ENCODE assay signal across 1 cellular context in the genomic region with DNA sequence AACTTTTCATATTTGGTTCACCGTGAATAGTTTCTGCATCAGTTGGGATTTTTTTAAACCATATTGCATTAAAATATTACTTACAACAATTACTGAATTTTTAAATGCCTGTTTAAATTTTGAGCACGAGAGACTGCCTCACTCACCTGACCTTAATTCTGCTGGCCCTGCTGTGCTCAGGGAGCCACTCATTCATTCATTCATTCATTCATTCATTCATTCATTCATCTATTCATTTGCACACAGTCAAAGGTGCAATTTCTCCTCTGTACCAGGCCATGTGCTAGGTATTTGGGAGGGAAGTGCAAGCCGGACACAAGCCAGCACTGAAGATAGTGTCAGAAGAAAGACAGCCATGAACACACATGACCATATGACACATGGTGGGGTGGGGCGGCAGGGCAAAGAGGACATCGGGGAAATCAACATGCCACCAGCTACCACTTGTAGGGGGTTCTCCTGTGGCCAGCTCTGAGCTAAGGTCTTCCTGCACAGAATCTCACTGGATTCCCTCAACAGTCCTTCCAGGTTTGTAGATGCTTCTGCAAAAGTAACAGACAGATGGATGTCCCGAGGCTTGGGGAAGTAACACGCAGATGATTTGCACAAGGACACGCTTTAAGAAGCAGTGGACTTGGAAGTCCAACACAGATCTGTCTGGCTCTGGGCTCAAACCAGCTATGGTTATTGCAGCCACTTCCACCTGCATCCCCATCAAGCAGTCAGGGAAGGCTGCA.
TF ChIP-seq lines count a peak whose summit lies in the region.

No MANE protein-coding gene starts in this region.

TF ChIP-seq in GM23338, 12 proteins besides CTCF, POLR2A, EP300 and RAD21 (continued from another document):
- TF ChIP-seq, protein P1, sequence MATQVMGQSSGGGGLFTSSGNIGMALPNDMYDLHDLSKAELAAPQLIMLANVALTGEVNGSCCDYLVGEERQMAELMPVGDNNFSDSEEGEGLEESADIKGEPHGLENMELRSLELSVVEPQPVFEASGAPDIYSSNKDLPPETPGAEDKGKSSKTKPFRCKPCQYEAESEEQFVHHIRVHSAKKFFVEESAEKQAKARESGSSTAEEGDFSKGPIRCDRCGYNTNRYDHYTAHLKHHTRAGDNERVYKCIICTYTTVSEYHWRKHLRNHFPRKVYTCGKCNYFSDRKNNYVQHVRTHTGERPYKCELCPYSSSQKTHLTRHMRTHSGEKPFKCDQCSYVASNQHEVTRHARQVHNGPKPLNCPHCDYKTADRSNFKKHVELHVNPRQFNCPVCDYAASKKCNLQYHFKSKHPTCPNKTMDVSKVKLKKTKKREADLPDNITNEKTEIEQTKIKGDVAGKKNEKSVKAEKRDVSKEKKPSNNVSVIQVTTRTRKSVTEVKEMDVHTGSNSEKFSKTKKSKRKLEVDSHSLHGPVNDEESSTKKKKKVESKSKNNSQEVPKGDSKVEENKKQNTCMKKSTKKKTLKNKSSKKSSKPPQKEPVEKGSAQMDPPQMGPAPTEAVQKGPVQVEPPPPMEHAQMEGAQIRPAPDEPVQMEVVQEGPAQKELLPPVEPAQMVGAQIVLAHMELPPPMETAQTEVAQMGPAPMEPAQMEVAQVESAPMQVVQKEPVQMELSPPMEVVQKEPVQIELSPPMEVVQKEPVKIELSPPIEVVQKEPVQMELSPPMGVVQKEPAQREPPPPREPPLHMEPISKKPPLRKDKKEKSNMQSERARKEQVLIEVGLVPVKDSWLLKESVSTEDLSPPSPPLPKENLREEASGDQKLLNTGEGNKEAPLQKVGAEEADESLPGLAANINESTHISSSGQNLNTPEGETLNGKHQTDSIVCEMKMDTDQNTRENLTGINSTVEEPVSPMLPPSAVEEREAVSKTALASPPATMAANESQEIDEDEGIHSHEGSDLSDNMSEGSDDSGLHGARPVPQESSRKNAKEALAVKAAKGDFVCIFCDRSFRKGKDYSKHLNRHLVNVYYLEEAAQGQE (IDR thresholded peaks at IDR 0.05; ENCODE audit: unreplicated experiment): no peak
- TF ChIP-seq ZNF331 (CRISPR knock-in tag; IDR thresholded peaks at IDR 0.05; ENCODE audit: low read depth) (no peak), JUNB (IDR thresholded peaks at IDR 0.05; ENCODE audit: unreplicated experiment) (no peak), ZNF114 (CRISPR knock-in tag; IDR thresholded peaks at IDR 0.05) (no peak), CREB1 (CRISPR knock-in tag; IDR thresholded peaks at IDR 0.05; ENCODE audit: low read depth) (no peak), EZH2 (IDR thresholded peaks at IDR 0.05; ENCODE audit: low read depth, unreplicated experiment) (no peak), ETS1 (IDR thresholded peaks at IDR 0.05) (no peak)
- TF ChIP-seq, protein P2, sequence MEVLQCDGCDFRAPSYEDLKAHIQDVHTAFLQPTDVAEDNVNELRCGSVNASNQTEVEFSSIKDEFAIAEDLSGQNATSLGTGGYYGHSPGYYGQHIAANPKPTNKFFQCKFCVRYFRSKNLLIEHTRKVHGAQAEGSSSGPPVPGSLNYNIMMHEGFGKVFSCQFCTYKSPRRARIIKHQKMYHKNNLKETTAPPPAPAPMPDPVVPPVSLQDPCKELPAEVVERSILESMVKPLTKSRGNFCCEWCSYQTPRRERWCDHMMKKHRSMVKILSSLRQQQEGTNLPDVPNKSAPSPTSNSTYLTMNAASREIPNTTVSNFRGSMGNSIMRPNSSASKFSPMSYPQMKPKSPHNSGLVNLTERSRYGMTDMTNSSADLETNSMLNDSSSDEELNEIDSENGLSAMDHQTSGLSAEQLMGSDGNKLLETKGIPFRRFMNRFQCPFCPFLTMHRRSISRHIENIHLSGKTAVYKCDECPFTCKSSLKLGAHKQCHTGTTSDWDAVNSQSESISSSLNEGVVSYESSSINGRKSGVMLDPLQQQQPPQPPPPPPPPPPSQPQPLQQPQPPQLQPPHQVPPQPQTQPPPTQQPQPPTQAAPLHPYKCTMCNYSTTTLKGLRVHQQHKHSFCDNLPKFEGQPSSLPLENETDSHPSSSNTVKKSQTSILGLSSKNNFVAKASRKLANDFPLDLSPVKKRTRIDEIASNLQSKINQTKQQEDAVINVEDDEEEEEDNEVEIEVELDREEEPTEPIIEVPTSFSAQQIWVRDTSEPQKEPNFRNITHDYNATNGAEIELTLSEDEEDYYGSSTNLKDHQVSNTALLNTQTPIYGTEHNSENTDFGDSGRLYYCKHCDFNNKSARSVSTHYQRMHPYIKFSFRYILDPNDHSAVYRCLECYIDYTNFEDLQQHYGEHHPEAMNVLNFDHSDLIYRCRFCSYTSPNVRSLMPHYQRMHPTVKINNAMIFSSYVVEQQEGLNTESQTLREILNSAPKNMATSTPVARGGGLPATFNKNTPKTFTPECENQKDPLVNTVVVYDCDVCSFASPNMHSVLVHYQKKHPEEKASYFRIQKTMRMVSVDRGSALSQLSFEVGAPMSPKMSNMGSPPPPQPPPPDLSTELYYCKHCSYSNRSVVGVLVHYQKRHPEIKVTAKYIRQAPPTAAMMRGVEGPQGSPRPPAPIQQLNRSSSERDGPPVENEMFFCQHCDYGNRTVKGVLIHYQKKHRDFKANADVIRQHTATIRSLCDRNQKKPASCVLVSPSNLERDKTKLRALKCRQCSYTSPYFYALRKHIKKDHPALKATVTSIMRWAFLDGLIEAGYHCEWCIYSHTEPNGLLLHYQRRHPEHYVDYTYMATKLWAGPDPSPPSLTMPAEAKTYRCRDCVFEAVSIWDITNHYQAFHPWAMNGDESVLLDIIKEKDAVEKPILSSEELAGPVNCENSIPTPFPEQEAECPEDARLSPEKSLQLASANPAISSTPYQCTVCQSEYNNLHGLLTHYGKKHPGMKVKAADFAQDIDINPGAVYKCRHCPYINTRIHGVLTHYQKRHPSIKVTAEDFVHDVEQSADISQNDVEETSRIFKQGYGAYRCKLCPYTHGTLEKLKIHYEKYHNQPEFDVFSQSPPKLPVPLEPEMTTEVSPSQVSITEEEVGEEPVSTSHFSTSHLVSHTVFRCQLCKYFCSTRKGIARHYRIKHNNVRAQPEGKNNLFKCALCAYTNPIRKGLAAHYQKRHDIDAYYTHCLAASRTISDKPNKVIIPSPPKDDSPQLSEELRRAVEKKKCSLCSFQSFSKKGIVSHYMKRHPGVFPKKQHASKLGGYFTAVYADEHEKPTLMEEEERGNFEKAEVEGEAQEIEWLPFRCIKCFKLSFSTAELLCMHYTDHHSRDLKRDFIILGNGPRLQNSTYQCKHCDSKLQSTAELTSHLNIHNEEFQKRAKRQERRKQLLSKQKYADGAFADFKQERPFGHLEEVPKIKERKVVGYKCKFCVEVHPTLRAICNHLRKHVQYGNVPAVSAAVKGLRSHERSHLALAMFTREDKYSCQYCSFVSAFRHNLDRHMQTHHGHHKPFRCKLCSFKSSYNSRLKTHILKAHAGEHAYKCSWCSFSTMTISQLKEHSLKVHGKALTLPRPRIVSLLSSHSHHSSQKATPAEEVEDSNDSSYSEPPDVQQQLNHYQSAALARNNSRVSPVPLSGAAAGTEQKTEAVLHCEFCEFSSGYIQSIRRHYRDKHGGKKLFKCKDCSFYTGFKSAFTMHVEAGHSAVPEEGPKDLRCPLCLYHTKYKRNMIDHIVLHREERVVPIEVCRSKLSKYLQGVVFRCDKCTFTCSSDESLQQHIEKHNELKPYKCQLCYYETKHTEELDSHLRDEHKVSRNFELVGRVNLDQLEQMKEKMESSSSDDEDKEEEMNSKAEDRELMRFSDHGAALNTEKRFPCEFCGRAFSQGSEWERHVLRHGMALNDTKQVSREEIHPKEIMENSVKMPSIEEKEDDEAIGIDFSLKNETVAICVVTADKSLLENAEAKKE (CRISPR knock-in tag; IDR thresholded peaks at IDR 0.05): no peak
